Comparison of ENCODE assay signal across 14 cellular contexts in the genomic region with DNA sequence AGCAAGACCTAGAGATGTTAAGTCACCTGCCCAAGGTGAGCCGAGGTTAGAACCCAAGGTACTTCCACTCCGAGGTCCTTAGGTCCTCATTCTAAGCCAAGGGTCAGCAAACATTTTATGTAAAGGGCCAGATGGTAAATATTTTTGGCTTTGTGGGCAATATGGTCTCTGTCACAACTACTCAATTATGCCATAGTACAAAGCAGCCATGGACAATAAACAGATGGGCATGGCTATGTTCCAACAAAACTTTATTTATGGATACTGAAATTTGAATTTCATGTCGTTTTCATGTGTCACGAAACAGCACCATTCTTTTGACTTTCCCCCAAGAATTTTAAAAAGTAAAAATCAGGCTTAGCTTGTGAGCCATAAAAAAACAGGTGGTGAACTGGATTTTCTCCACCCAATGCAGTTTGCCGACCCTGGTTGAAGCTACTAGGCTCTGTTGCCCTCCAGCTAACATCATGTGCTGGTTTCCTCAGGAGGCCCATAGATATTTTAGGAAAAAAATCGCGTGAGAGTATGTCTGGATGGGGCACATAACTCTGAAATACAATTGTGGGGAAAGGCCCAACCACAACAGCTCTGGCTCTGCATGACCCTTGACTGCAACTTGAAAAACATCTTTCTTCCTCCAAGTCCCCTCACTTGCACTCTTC. TPM values are rescaled to one million over a fixed set of nuclear protein-coding genes. Genes with fewer than 3 reads are reported as not detected.
DNase-seq lines count a peak whose midpoint lies in the region; ATAC-seq and TF ChIP-seq lines count a peak whose summit lies in the region.
"Had no signal": no experiment of that assay in that cellular context is flagged by ENCODE, and none has a peak within 500 bp of the region (broad histone marks: within the 10 kb centered on the region; RNA-seq: fewer than 3 reads in every experiment).

No MANE protein-coding gene starts in this region.

- no peaks in the 10 kb centered on the region for H3K9me3 Mint-ChIP-seq in CD8-positive, alpha-beta T cell
- H3K9me3 Mint-ChIP-seq in T-cell, result no peaks in the 10 kb centered on the region

- H3K4me1 ChIP-seq in CD8-positive, alpha-beta T cell (ENCODE audit: insufficient read depth, low read length), result peaks cover 72% of the 10 kb centered on the region
- H3K4me1 ChIP-seq: BE2C had no signal

- no peaks in the 10 kb centered on the region for H3K27me3 ChIP-seq in CD8-positive, alpha-beta T cell (ENCODE audit: insufficient read depth, low read length)
- H3K27me3 ChIP-seq: BE2C, cardiac muscle cell had no signal

- no peak overlapping the region for H3K27ac ChIP-seq in CD8-positive, alpha-beta T cell (ENCODE audit: low read depth, low read length)
- H3K27ac ChIP-seq: cardiac muscle cell had no signal

- in situ Hi-C loops in KBM-7 (cut with MboI; ENCODE audit: low pct_unique_long_range_greater_than_20kb, low sequenced_read_pairs), result no loop called here

- ATAC-seq in CD8-positive, alpha-beta T cell, result no peak
- no peak for ATAC-seq in T-cell (replicated peaks in 1 of 4)

- peak overlapping the region; percentile 73 for H3K27ac Mint-ChIP-seq in CD8-positive, alpha-beta T cell
- peak overlapping the region; percentile 76 to 77 for H3K27ac Mint-ChIP-seq in T-cell

- no peak for DNase-seq in CD8-positive, alpha-beta T cell
- DNase-seq in KBM-7, result peak; percentile 63
- no peak for DNase-seq in T-cell
- peak; percentile 93 for DNase-seq in foreskin melanocyte
- DNase-seq in kidney tubule cell (ENCODE audit: low spot score), result no peak
- no peak for DNase-seq in NCI-H69 (lab: John Stamatoyannopoulos, UW)
- DNase-seq in NCI-H226, result no peak
- no peak for DNase-seq in AG08395 (ENCODE audit: low spot score)
- DNase-seq: activated naive CD4-positive, alpha-beta T cell treated with anti-CD3 and anti-CD28 coated beads, Interleukin-2, amount 50 U/mL, for 16 hours; BE2C; DMS79 treated with DMSO at 0.1 percent for 48 hours; NCI-H1092; SHP77 treated with DMSO at 0.1 percent for 48 hours had no signal

- CTCF ChIA-PET in CD8-positive, alpha-beta T cell (lab: Charles Lee), result interaction anchor here (1.1 to 5.8 kb wide), 3 partner anchors 26 to 216 kb away, joined by 3 to 57 read pairs (median 5); a partner anchor contains a TSS
- CTCF ChIA-PET in T-cell (lab: Charles Lee), result interaction anchor here in 1 of 2 donors (0.5 to 1.3 kb wide), 3 partner anchors 14 to 26 kb away, joined by 3 to 7 read pairs (median 5); no protein-coding TSS in a partner anchor

- H3K9me3 ChIP-seq in CD8-positive, alpha-beta T cell (ENCODE audit: low read length), result no peaks in the 10 kb centered on the region
- H3K9me3 ChIP-seq: BE2C had no signal

- H3K36me3 Mint-ChIP-seq in CD8-positive, alpha-beta T cell, result peaks cover 83% of the 10 kb centered on the region
- H3K36me3 Mint-ChIP-seq in T-cell, result peaks cover 58% of the 10 kb centered on the region

- peaks cover 85% of the 10 kb centered on the region for H3K4me1 Mint-ChIP-seq in CD8-positive, alpha-beta T cell (ENCODE audit: low read depth)
- peaks cover 74 to 85% (median 76%) of the 10 kb centered on the region in 3 donors for H3K4me1 Mint-ChIP-seq in T-cell

- intact Hi-C loops in CD8-positive, alpha-beta T cell (cut with DNase I, micrococcal nuclease), result no loop called here

- no peaks in the 10 kb centered on the region for H3K27me3 Mint-ChIP-seq in CD8-positive, alpha-beta T cell (ENCODE audit: low read depth)
- H3K27me3 Mint-ChIP-seq in T-cell, result no peaks in the 10 kb centered on the region

- POLR2A ChIA-PET in CD8-positive, alpha-beta T cell (lab: Charles Lee), result interaction anchor here (1.3 to 2.3 kb wide), 2 partner anchors 9 to 25 kb away, joined by 3 to 7 read pairs; no protein-coding TSS in a partner anchor
- POLR2A ChIA-PET in T-cell (lab: Charles Lee), result interaction anchor here in 1 of 2 donors (0.7 kb wide), 1 partner anchor 27 kb away, joined by 3 read pairs; no protein-coding TSS in a partner anchor

- no peak overlapping the region for H3K4me3 ChIP-seq in CD8-positive, alpha-beta T cell (ENCODE audit: low read depth, low read length)
- H3K4me3 ChIP-seq: cardiac muscle cell had no signal

- TF ChIP-seq CTCF in CD8-positive, alpha-beta T cell (IDR thresholded peaks at IDR 0.05), result no peak

- H3K36me3 ChIP-seq in CD8-positive, alpha-beta T cell (ENCODE audit: insufficient read depth, low read length), result peaks cover 20% of the 10 kb centered on the region
- H3K36me3 ChIP-seq: BE2C, cardiac muscle cell had no signal

- H3K4me3 Mint-ChIP-seq in CD8-positive, alpha-beta T cell, result no peak overlapping the region
- H3K4me3 Mint-ChIP-seq in T-cell, result no peak overlapping the region

RNA-seq across cellular contexts. Expression of a gene that starts 28.7 kb away (rescaled TPM):
- total RNA-seq in CD8-positive, alpha-beta T cell, result 10 to 100 TPM; 38.8 to 39.9 TPM
- 100 to 1,000 TPM in 4 of 5 donors, 10 to 100 TPM in 1; 93.4 to 132 (median 124) TPM for total RNA-seq in T-cell

Comparison
In these comparisons a context has a peak if more than half of its experiments do, and no peak if none do; other contexts are left out.
1. DNase-seq: peak in KBM-7 (single experiment) and foreskin melanocyte (single experiment); none in CD8-positive, alpha-beta T cell (0 of 7), T-cell (0 of 34), kidney tubule cell (single experiment), NCI-H69 (single experiment), NCI-H226 (single experiment) and AG08395 (single experiment).